8 cellular contexts compared by ENCODE assay signal in the genomic region with DNA sequence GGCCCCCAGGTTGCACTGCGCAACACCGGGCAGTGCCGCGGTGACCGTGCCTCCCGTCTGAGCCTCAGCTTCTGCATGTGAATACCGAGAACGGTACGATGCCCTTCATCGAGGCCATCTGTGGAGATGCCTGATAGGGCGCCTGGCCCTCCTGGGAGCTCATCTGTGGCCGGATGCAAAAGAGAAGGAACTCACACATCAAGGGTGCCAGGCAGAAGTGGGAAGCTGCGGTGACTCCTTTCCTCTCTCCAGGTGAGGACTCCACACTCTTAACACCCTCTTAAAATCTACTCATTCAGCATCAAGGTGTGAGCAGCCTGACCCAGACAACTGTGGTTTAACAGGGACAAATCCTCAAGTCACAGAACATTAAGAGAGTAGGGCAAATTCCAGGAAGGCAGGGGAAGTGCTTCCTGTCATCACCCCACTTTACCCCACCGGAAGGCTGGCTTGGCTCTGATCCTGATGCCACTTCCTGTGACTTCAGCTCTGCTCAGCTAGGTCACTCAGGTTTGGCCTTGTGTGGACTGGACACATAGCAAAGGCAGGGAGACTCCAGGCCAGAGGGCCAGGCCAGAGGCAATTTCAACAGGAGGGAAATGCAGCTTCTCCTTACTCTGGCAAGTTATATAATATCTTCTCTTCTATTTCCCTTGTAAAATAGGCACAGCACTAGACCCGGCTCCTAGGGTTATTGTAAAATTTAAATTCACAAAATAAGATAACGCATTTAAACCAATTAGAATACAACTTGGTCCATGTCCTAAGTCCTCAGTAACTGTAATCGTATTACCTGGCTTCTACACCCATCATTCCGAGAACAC.
A peak's percentile ranks its signal among the peaks of the same experiment; 100 is the strongest.
DNase-seq lines count a peak whose midpoint lies in the region; ATAC-seq and TF ChIP-seq lines count a peak whose summit lies in the region.

No MANE protein-coding gene starts in this region.

- WGBS in IMR-90 (ENCODE audit: extremely low coverage in 2 of 2, insufficient read length in 1 of 2), 2 experiments, result 87% methylated on average over 13 of the region's 18 CpGs; no CpG with 5 or more reads in 1 of the 2 experiments
- 62 to 64% methylated on average over 18 of the region's 18 CpGs for WGBS in heart right ventricle, 2 donors

- H2AK9ac ChIP-seq in IMR-90 (replicated peaks; ENCODE audit: low read depth, low read length, poor library complexity), result peak overlapping the region; percentile 52

- H4K20me1 ChIP-seq in IMR-90 (ENCODE audit: insufficient read depth, low read length), result no peaks in the 10 kb centered on the region

- H3K27ac Mint-ChIP-seq in activated CD4-positive, alpha-beta memory T cell treated with anti-CD3 and anti-CD28 coated beads, Interleukin-2, amount 10 ng/mL, durations not matched to agents 7 days and 5 days, result peak overlapping the region; percentile 83

- H3K23ac ChIP-seq in IMR-90 (ENCODE audit: low read depth, low read length), result 0 out of 2 replicates have a peak overlapping the region, but pooled peaks have one; percentile 52

- peaks cover 11% of the 10 kb centered on the region for H3K4me1 ChIP-seq in IMR-90 (ENCODE audit: control insufficient read depth, insufficient read depth, low read length)
- H3K4me1 ChIP-seq in heart right ventricle, result peaks cover 12 to 45% (median 41%) of the 10 kb centered on the region in 9 donors

- dilution Hi-C loops in IMR-90 (cut with HindIII; ENCODE audit: low sequenced_read_pairs, unreplicated experiment), result no loop called here

- peak; percentile 31 for DNase-seq in AG08396 (ENCODE audit: low spot score)
- DNase-seq in IMR-90, result peak; percentile 51
- DNase-seq in activated CD4-positive, alpha-beta memory T cell treated with anti-CD3 and anti-CD28 coated beads, Interleukin-2, amount 10 ng/mL, durations not matched to agents 7 days and 5 days, result peak; percentile 64
- DNase-seq in heart right ventricle, result no peak
- DNase-seq in GM19238 (ENCODE audit: insufficient read length, low spot score), result no peak
- DNase-seq in DMS153 treated with DMSO at 0.1 percent for 48 hours (lab: John Stamatoyannopoulos, UW; ENCODE audit: unreplicated experiment), result no peak
- DNase-seq in hippocampal formation (lab: John Stamatoyannopoulos, UW), result no peak
- no peak for DNase-seq in pons (ENCODE audit: low spot score)

- H2BK120ac ChIP-seq in IMR-90 (ENCODE audit: low read depth, low read length), result peak overlapping the region; percentile 77; the same call in 1 of the 2 replicates

- in situ Hi-C loops in IMR-90 (cut with MboI; ENCODE audit: low sequenced_read_pairs), result loop anchor here (5.0 kb wide), 2 partner anchors 242 to 442 kb away; no protein-coding TSS in a partner anchor

- POLR2A ChIA-PET in IMR-90 (lab: Charles Lee; ENCODE audit: unreplicated experiment), result no interaction called here
- POLR2A ChIA-PET in activated CD4-positive, alpha-beta memory T cell treated with anti-CD3 and anti-CD28 coated beads, Interleukin-2, amount 10 ng/mL, durations not matched to agents 7 days and 5 days (lab: Charles Lee), result interaction anchor here (0.7 to 8.5 kb wide), 9 partner anchors 11 to 216 kb away, joined by 3 to 83 read pairs (median 5); a partner anchor contains a TSS

- H3K14ac ChIP-seq in IMR-90 (replicated peaks; ENCODE audit: low read depth, low read length), result peak overlapping the region; percentile 65

- peak overlapping the region; percentile 81 for H2AFZ ChIP-seq in IMR-90 (replicated peaks; ENCODE audit: low read length, poor library complexity)

- H3K56ac ChIP-seq in IMR-90 (ENCODE audit: extremely low read depth, insufficient read depth, low read length), result no peak overlapping the region

- no peak for TF ChIP-seq POLR2A in IMR-90 (IDR thresholded peaks at IDR 0.05; ENCODE audit: low read depth, low read length)

- H3K36me3 ChIP-seq in IMR-90 (ENCODE audit: control insufficient read depth, insufficient read depth, low read length) (no peaks in the 10 kb centered on the region), heart right ventricle (peaks cover 0 to 4% (median 0%) of the 10 kb centered on the region in 9 donors)

- H3K27ac ChIP-seq in IMR-90 (ENCODE audit: insufficient read depth, low read length) (no peak overlapping the region; the same call in 1 of the 2 replicates), heart right ventricle (peak overlapping the region in 9 of 10 donors; percentile 6 to 86 (median 70))

- no peak overlapping the region for H3K18ac ChIP-seq in IMR-90 (ENCODE audit: low read depth, low read length)

- intact Hi-C loops in IMR-90 (cut with micrococcal nuclease), result loop anchor here (5.0 kb wide), 1 partner anchor 442 kb away; no protein-coding TSS in a partner anchor
- intact Hi-C loops in heart right ventricle (cut with DNase I), result loop anchor here (2.0 to 10.0 kb wide), 8 partner anchors 79 to 445 kb away; a partner anchor contains a TSS

- H2BK20ac ChIP-seq in IMR-90 (ENCODE audit: low read depth, low read length), result peak overlapping the region; percentile 60

- H3K27me3 ChIP-seq in IMR-90 (ENCODE audit: control insufficient read depth, insufficient read depth, low read length) (peaks cover 2% of the 10 kb centered on the region; the same call in 1 of the 2 replicates), heart right ventricle (no peaks in the 10 kb centered on the region)

- TF ChIP-seq CTCF in IMR-90 (conservative IDR thresholded peaks at IDR 0.05; ENCODE audit: low read depth, low read length) (no peak), heart right ventricle (IDR thresholded peaks at IDR 0.05) (no peak)

- peak overlapping the region; percentile 65 for H4K91ac ChIP-seq in IMR-90 (ENCODE audit: insufficient read depth, low read depth, low read length)

- peak overlapping the region; percentile 16; the same call in 1 of the 2 replicates for H3K9ac ChIP-seq in IMR-90 (ENCODE audit: low read depth, low read length)

- H3K4me1 Mint-ChIP-seq in activated CD4-positive, alpha-beta memory T cell treated with anti-CD3 and anti-CD28 coated beads, Interleukin-2, amount 10 ng/mL, durations not matched to agents 7 days and 5 days, result peaks cover 48% of the 10 kb centered on the region

- H3K79me1 ChIP-seq in IMR-90 (ENCODE audit: low read depth in 1 of 2, low read length in 2 of 2), result no peaks in the 10 kb centered on the region

- peak overlapping the region; percentile 91 for H2AK5ac ChIP-seq in IMR-90 (ENCODE audit: low read depth, low read length)

- no TSS peak for BruUV-seq in IMR-90 (replicated peaks; lab: Mats Ljungman, UMichigan)

- H3K9me3 Mint-ChIP-seq in activated CD4-positive, alpha-beta memory T cell treated with anti-CD3 and anti-CD28 coated beads, Interleukin-2, amount 10 ng/mL, durations not matched to agents 7 days and 5 days, result no peaks in the 10 kb centered on the region

- TF ChIP-seq RAD21 in IMR-90 (IDR thresholded peaks at IDR 0.05; ENCODE audit: low read length), result no peak

- H2BK15ac ChIP-seq in IMR-90 (ENCODE audit: low read depth, low read length), result peak overlapping the region; percentile 2; the same call in 1 of the 3 replicates

- no peak; the same call in 1 of the 2 replicates for ATAC-seq in IMR-90 (ENCODE audit: low read depth)
- ATAC-seq in heart right ventricle, result peak in 4 of 8 donors; percentile 6 to 27 (median 14)

- no peaks in the 10 kb centered on the region for H3K36me3 Mint-ChIP-seq in activated CD4-positive, alpha-beta memory T cell treated with anti-CD3 and anti-CD28 coated beads, Interleukin-2, amount 10 ng/mL, durations not matched to agents 7 days and 5 days (ENCODE audit: low read depth)

- H3K9me1 ChIP-seq in IMR-90 (ENCODE audit: insufficient read depth, low read length), result peaks cover 22% of the 10 kb centered on the region

- H3K27me3 Mint-ChIP-seq in activated CD4-positive, alpha-beta memory T cell treated with anti-CD3 and anti-CD28 coated beads, Interleukin-2, amount 10 ng/mL, durations not matched to agents 7 days and 5 days, result no peaks in the 10 kb centered on the region

- CTCF ChIA-PET in IMR-90 (lab: Yijun Ruan, JAX), result interaction anchor here (0.7 to 2.8 kb wide), 4 partner anchors 10 to 248 kb away, joined by 3 to 13 read pairs (median 8); a partner anchor contains a TSS
- CTCF ChIA-PET in activated CD4-positive, alpha-beta memory T cell treated with anti-CD3 and anti-CD28 coated beads, Interleukin-2, amount 10 ng/mL, durations not matched to agents 7 days and 5 days (lab: Charles Lee), result interaction anchor here (1.0 to 12.1 kb wide), 13 partner anchors 10 to 440 kb away, joined by 3 to 327 read pairs (median 11); a partner anchor contains a TSS

- H3K9me3 ChIP-seq in IMR-90 (ENCODE audit: control insufficient read depth, insufficient read depth, low read length) (no peaks in the 10 kb centered on the region), heart right ventricle (no peaks in the 10 kb centered on the region)

- H2BK5ac ChIP-seq in IMR-90 (ENCODE audit: low read depth, low read length, poor library complexity, severe bottlenecking), result no peak overlapping the region

- H3K4ac ChIP-seq in IMR-90 (ENCODE audit: low read depth, low read length), result peak overlapping the region; percentile 62

- H3K4me3 ChIP-seq in IMR-90 (ENCODE audit: insufficient read depth, low read depth, low read length) (no peak overlapping the region), heart right ventricle (no peak overlapping the region)

- H4K5ac ChIP-seq in IMR-90 (ENCODE audit: low read depth, low read length), result no peak overlapping the region

- H3K4me3 Mint-ChIP-seq in activated CD4-positive, alpha-beta memory T cell treated with anti-CD3 and anti-CD28 coated beads, Interleukin-2, amount 10 ng/mL, durations not matched to agents 7 days and 5 days, result peak overlapping the region; percentile 52

- peak overlapping the region; percentile 50 to 54 for H4K8ac ChIP-seq in IMR-90 (ENCODE audit: low read depth in 2 of 2, low read length in 2 of 2)

- no peak overlapping the region for H3K4me2 ChIP-seq in IMR-90 (ENCODE audit: low read depth, low read length)

TF ChIP-seq in IMR-90, 13 proteins besides CTCF, POLR2A, EP300 and RAD21 (continues in another document):
- TF ChIP-seq NFE2L2 (IDR thresholded peaks at IDR 0.05; ENCODE audit: low read depth, low read length) (no peak), CHD1 (IDR thresholded peaks at IDR 0.05; ENCODE audit: low read depth, low read length) (no peak), MXI1 (IDR thresholded peaks at IDR 0.05; ENCODE audit: borderline replicate concordance, low read depth, low read length) (no peak), MAZ (IDR thresholded peaks at IDR 0.05; ENCODE audit: borderline replicate concordance, low read depth, low read length) (no peak), FOS (IDR thresholded peaks at IDR 0.05; ENCODE audit: low read depth, low read length) (no peak), CEBPB (IDR thresholded peaks at IDR 0.05; ENCODE audit: low read depth, low read length) (no peak), SMC3 (IDR thresholded peaks at IDR 0.05; ENCODE audit: low read depth, low read length) (no peak)
- TF ChIP-seq, protein P1, sequence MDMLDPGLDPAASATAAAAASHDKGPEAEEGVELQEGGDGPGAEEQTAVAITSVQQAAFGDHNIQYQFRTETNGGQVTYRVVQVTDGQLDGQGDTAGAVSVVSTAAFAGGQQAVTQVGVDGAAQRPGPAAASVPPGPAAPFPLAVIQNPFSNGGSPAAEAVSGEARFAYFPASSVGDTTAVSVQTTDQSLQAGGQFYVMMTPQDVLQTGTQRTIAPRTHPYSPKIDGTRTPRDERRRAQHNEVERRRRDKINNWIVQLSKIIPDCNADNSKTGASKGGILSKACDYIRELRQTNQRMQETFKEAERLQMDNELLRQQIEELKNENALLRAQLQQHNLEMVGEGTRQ (IDR thresholded peaks at IDR 0.05; ENCODE audit: low read depth, low read length), result no peak

Comparison
In these comparisons a context has a peak if more than half of its experiments do, and no peak if none do; other contexts are left out.
1. DNase-seq: peak in AG08396 (single experiment), IMR-90 (single experiment) and activated CD4-positive, alpha-beta memory T cell treated with anti-CD3 and anti-CD28 coated beads, Interleukin-2, amount 10 ng/mL, durations not matched to agents 7 days and 5 days (single experiment); none in heart right ventricle (0 of 2), GM19238 (single experiment), DMS153 treated with DMSO at 0.1 percent for 48 hours (single experiment), hippocampal formation (0 of 2) and pons (single experiment).